Comparison of ENCODE assay signal across 8 cellular contexts in the genomic region with DNA sequence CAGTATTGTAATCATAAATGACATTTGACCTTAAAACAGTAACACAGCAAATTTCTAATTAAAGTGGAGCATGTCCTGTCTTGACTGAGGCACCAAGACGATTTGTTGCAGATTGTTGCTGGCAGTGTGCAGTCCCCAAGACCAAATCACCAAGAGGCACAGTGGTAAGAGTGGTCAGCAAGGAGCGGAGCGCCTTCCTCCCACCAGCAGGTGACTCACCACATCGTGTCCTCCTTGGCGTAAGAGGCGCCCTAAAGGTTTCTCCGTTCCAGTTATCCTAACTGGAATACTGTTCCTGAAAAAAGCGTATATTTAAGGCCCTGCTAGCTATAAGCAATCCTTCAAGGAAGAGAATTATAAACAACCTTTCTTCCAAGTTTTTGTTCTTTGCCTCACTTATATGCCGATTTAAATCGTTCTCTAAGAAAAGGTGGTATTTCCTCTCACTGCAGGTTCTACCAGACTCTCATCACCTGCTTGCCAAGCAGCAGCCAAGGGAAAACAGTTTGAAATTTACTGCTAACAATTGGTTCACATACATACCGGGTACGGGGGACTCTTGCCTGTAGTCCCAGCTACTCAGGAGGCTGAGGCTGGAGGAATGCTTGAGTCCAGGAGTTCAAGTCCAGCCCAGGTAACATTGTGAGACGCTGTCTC. TPM values are rescaled to one million over a fixed set of nuclear protein-coding genes. Genes with fewer than 3 reads are reported as not detected.
DNase-seq lines count a peak whose midpoint lies in the region; ATAC-seq and TF ChIP-seq lines count a peak whose summit lies in the region.

No MANE protein-coding gene starts in this region.

- no peak for TF ChIP-seq POLR2A in erythroblast (IDR thresholded peaks at IDR 0.05; ENCODE audit: low read length)

- no peaks in the 10 kb centered on the region for H3K9me3 Mint-ChIP-seq in activated naive CD4-positive, alpha-beta T cell treated with anti-CD3 and anti-CD28 coated beads, Interleukin-2, amount 10 ng/mL, durations not matched to agents 7 days and 5 days
- peaks cover 4 to 6% of the 10 kb centered on the region in 2 donors for H3K9me3 Mint-ChIP-seq in activated naive CD4-positive, alpha-beta T cell treated with anti-CD3 and anti-CD28 coated beads, Interleukin-2, amount 50 U/mL, for 72 hours
- H3K9me3 Mint-ChIP-seq in stimulated activated naive CD8-positive, alpha-beta T cell treated with anti-CD3 and anti-CD28 coated beads, Interleukin-15, amount 100 ng/mL, for 72 hours, result peaks cover 7 to 9% of the 10 kb centered on the region in 2 donors

- peak; percentile 34 to 57 for ATAC-seq in activated naive CD4-positive, alpha-beta T cell treated with anti-CD3 and anti-CD28 coated beads, Interleukin-2, amount 50 U/mL, for 72 hours
- peak; percentile 34 for ATAC-seq in stimulated activated naive CD8-positive, alpha-beta T cell treated with anti-CD3 and anti-CD28 coated beads, Interleukin-15, amount 100 ng/mL, for 72 hours

- H3K27me3 Mint-ChIP-seq in activated naive CD4-positive, alpha-beta T cell treated with anti-CD3 and anti-CD28 coated beads, Interleukin-2, amount 10 ng/mL, durations not matched to agents 7 days and 5 days, result peaks cover 14% of the 10 kb centered on the region
- H3K27me3 Mint-ChIP-seq in stimulated activated naive CD8-positive, alpha-beta T cell treated with anti-CD3 and anti-CD28 coated beads, Interleukin-15, amount 100 ng/mL, for 72 hours, result no peaks in the 10 kb centered on the region

- peaks cover 2% of the 10 kb centered on the region for H3K36me3 Mint-ChIP-seq in activated naive CD4-positive, alpha-beta T cell treated with anti-CD3 and anti-CD28 coated beads, Interleukin-2, amount 10 ng/mL, durations not matched to agents 7 days and 5 days
- H3K36me3 Mint-ChIP-seq in activated naive CD4-positive, alpha-beta T cell treated with anti-CD3 and anti-CD28 coated beads, Interleukin-2, amount 50 U/mL, for 72 hours, result peaks cover 0 to 6% of the 10 kb centered on the region in 2 donors

- CTCF ChIA-PET in activated naive CD4-positive, alpha-beta T cell treated with anti-CD3 and anti-CD28 coated beads, Interleukin-2, amount 10 ng/mL, durations not matched to agents 7 days and 5 days (lab: Charles Lee), result interaction anchor here (1.0 to 2.3 kb wide), 5 partner anchors 9 to 73 kb away, joined by 3 to 10 read pairs (median 4); no protein-coding TSS in a partner anchor

- peak overlapping the region; percentile 89 for H3K27ac Mint-ChIP-seq in activated naive CD4-positive, alpha-beta T cell treated with anti-CD3 and anti-CD28 coated beads, Interleukin-2, amount 10 ng/mL, durations not matched to agents 7 days and 5 days
- H3K27ac Mint-ChIP-seq in activated naive CD4-positive, alpha-beta T cell treated with anti-CD3 and anti-CD28 coated beads, Interleukin-2, amount 50 U/mL, for 72 hours, result peak overlapping the region; percentile 72 to 76
- peak overlapping the region; percentile 51 to 80 for H3K27ac Mint-ChIP-seq in stimulated activated naive CD8-positive, alpha-beta T cell treated with anti-CD3 and anti-CD28 coated beads, Interleukin-15, amount 100 ng/mL, for 72 hours

- no peak for DNase-seq in activated naive CD4-positive, alpha-beta T cell treated with anti-CD3 and anti-CD28 coated beads, Interleukin-2, amount 10 ng/mL, durations not matched to agents 7 days and 5 days
- no peak for DNase-seq in activated naive CD4-positive, alpha-beta T cell treated with Interleukin-2 at 50 U/mL for 16 hours
- DNase-seq in HT-29 (ENCODE audit: low spot score), result peak; percentile 32
- DNase-seq in activated naive CD4-positive, alpha-beta T cell treated with anti-CD3 and anti-CD28 coated beads, Interleukin-2, amount 50 U/mL, for 72 hours (ENCODE audit: low spot score in 2 of 2), result no peak
- DNase-seq in stimulated activated naive CD8-positive, alpha-beta T cell treated with anti-CD3 and anti-CD28 coated beads, Interleukin-15, amount 100 ng/mL, for 72 hours, result peak in 1 of 2 donors; percentile 7
- DNase-seq in erythroblast (lab: John Stamatoyannopoulos, UW), result no peak
- no peak for DNase-seq in SK-N-DZ (ENCODE audit: low spot score)
- DNase-seq in NCI-H2029 (lab: John Stamatoyannopoulos, UW), result no peak

- H3K4me1 Mint-ChIP-seq in activated naive CD4-positive, alpha-beta T cell treated with anti-CD3 and anti-CD28 coated beads, Interleukin-2, amount 10 ng/mL, durations not matched to agents 7 days and 5 days, result peaks cover 55% of the 10 kb centered on the region
- peaks cover 42% of the 10 kb centered on the region for H3K4me1 Mint-ChIP-seq in stimulated activated naive CD8-positive, alpha-beta T cell treated with anti-CD3 and anti-CD28 coated beads, Interleukin-15, amount 100 ng/mL, for 72 hours

- H3K4me3 Mint-ChIP-seq in activated naive CD4-positive, alpha-beta T cell treated with anti-CD3 and anti-CD28 coated beads, Interleukin-2, amount 10 ng/mL, durations not matched to agents 7 days and 5 days, result peak overlapping the region; percentile 27
- H3K4me3 Mint-ChIP-seq in stimulated activated naive CD8-positive, alpha-beta T cell treated with anti-CD3 and anti-CD28 coated beads, Interleukin-15, amount 100 ng/mL, for 72 hours, result peak overlapping the region; percentile 72 to 79

RNA-seq across cellular contexts. Expression of gene REPIN1, which starts 10.7 kb away (rescaled TPM):
- 420 and 443 TPM in 2 replicates for total RNA-seq in HT-29 (2014; rRNA removed; shearing (Covaris generic))
- 10 to 100 TPM; 57.1 to 77.4 TPM for total RNA-seq in activated naive CD4-positive, alpha-beta T cell treated with anti-CD3 and anti-CD28 coated beads, Interleukin-2, amount 50 U/mL, for 72 hours
- polyA plus RNA-seq in SK-N-DZ (2014; cell fraction: cytosol; rRNA removed), result 153 and 165 TPM in 2 replicates
- 147 and 176 TPM in 2 replicates for polyA plus RNA-seq in SK-N-DZ (2014; cell fraction: nucleus; rRNA removed)

RNA-seq across cellular contexts. Expression of gene RARRES2, which starts 16.5 kb away (rescaled TPM):
- 10.5 and 12.6 TPM in 2 replicates for total RNA-seq in HT-29 (2014; rRNA removed; shearing (Covaris generic))
- under 1 TPM in 1 of 2 donors, not detected in 1; 0.12 TPM for total RNA-seq in activated naive CD4-positive, alpha-beta T cell treated with anti-CD3 and anti-CD28 coated beads, Interleukin-2, amount 50 U/mL, for 72 hours
- polyA plus RNA-seq in SK-N-DZ (2014; cell fraction: cytosol; rRNA removed), result 46.2 and 52.4 TPM in 2 replicates
- polyA plus RNA-seq in SK-N-DZ (2014; cell fraction: nucleus; rRNA removed), result 69.4 and 86.4 TPM in 2 replicates

RNA-seq across cellular contexts. Expression of gene ZNF775, which starts 21.2 kb away (rescaled TPM):
- 9.9 and 10.7 TPM in 2 replicates for total RNA-seq in HT-29 (2014; rRNA removed; shearing (Covaris generic))
- total RNA-seq in activated naive CD4-positive, alpha-beta T cell treated with anti-CD3 and anti-CD28 coated beads, Interleukin-2, amount 50 U/mL, for 72 hours, result 1 to 10 TPM; 4.4 to 5.0 TPM
- polyA plus RNA-seq in SK-N-DZ (2014; cell fraction: cytosol; rRNA removed), result 16.4 and 25.1 TPM in 2 replicates
- polyA plus RNA-seq in SK-N-DZ (2014; cell fraction: nucleus; rRNA removed), result 18.4 and 21.0 TPM in 2 replicates

RNA-seq across cellular contexts. Expression of gene ACTR3C, which starts 34.6 kb away (rescaled TPM):
- total RNA-seq in HT-29 (2014; rRNA removed; shearing (Covaris generic)), result 37.7 and 45.9 TPM in 2 replicates
- 1 to 10 TPM; 2.3 to 5.8 TPM for total RNA-seq in activated naive CD4-positive, alpha-beta T cell treated with anti-CD3 and anti-CD28 coated beads, Interleukin-2, amount 50 U/mL, for 72 hours
- polyA plus RNA-seq in SK-N-DZ (2014; cell fraction: cytosol; rRNA removed), result 3.4 TPM in 1 of 2 replicates, not detected in the other
- polyA plus RNA-seq in SK-N-DZ (2014; cell fraction: nucleus; rRNA removed), result 0.26 and 1.4 TPM in 2 replicates

RNA-seq across cellular contexts. Expression of gene LRRC61, which starts 34.7 kb away (rescaled TPM):
- 74.3 and 76.1 TPM in 2 replicates for total RNA-seq in HT-29 (2014; rRNA removed; shearing (Covaris generic))
- 10 to 100 TPM; 10.8 to 22.3 TPM for total RNA-seq in activated naive CD4-positive, alpha-beta T cell treated with anti-CD3 and anti-CD28 coated beads, Interleukin-2, amount 50 U/mL, for 72 hours
- polyA plus RNA-seq in SK-N-DZ (2014; cell fraction: cytosol; rRNA removed), result 87.8 and 98.1 TPM in 2 replicates
- polyA plus RNA-seq in SK-N-DZ (2014; cell fraction: nucleus; rRNA removed), result 56.6 and 67.9 TPM in 2 replicates

Comparison
In these comparisons a context has a peak if more than half of its experiments do, and no peak if none do; other contexts are left out.
1. RNA of gene RARRES2, which starts 16.5 kb away (total RNA-seq): 10.5 to 12.6 TPM in HT-29; 0.12 TPM in activated naive CD4-positive, alpha-beta T cell treated with anti-CD3 and anti-CD28 coated beads, Interleukin-2, amount 50 U/mL, for 72 hours; every median in the first group is over 10 times any median in the second.
2. Peak in every context shown above with its lines, with median percentiles within 50 percentile points of each other: H3K27ac Mint-ChIP-seq.